Comparison of ENCODE assay signal across 1 cellular context in genomic region chr11:33259869-33260268, GRCh38.
TF ChIP-seq lines count a peak whose summit lies in the region.

No MANE protein-coding gene starts in this region.

TF ChIP-seq in GM12878, 131 proteins besides CTCF, POLR2A, EP300 and RAD21 (continued from another document):
- TF ChIP-seq, protein P1, sequence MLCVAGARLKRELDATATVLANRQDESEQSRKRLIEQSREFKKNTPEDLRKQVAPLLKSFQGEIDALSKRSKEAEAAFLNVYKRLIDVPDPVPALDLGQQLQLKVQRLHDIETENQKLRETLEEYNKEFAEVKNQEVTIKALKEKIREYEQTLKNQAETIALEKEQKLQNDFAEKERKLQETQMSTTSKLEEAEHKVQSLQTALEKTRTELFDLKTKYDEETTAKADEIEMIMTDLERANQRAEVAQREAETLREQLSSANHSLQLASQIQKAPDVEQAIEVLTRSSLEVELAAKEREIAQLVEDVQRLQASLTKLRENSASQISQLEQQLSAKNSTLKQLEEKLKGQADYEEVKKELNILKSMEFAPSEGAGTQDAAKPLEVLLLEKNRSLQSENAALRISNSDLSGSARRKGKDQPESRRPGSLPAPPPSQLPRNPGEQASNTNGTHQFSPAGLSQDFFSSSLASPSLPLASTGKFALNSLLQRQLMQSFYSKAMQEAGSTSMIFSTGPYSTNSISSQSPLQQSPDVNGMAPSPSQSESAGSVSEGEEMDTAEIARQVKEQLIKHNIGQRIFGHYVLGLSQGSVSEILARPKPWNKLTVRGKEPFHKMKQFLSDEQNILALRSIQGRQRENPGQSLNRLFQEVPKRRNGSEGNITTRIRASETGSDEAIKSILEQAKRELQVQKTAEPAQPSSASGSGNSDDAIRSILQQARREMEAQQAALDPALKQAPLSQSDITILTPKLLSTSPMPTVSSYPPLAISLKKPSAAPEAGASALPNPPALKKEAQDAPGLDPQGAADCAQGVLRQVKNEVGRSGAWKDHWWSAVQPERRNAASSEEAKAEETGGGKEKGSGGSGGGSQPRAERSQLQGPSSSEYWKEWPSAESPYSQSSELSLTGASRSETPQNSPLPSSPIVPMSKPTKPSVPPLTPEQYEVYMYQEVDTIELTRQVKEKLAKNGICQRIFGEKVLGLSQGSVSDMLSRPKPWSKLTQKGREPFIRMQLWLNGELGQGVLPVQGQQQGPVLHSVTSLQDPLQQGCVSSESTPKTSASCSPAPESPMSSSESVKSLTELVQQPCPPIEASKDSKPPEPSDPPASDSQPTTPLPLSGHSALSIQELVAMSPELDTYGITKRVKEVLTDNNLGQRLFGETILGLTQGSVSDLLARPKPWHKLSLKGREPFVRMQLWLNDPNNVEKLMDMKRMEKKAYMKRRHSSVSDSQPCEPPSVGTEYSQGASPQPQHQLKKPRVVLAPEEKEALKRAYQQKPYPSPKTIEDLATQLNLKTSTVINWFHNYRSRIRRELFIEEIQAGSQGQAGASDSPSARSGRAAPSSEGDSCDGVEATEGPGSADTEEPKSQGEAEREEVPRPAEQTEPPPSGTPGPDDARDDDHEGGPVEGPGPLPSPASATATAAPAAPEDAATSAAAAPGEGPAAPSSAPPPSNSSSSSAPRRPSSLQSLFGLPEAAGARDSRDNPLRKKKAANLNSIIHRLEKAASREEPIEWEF (IDR thresholded peaks at IDR 0.05; ENCODE audit: insufficient replicate concordance, low read depth, low read length), result no peak
- no peak for TF ChIP-seq MEF2A (IDR thresholded peaks at IDR 0.05; ENCODE audit: insufficient read depth, low read depth, low read length)
TF ChIP-seq in GM12878: peak in this region for 0.
